ENCODE assay signal across 14 cellular contexts in the genomic region with DNA sequence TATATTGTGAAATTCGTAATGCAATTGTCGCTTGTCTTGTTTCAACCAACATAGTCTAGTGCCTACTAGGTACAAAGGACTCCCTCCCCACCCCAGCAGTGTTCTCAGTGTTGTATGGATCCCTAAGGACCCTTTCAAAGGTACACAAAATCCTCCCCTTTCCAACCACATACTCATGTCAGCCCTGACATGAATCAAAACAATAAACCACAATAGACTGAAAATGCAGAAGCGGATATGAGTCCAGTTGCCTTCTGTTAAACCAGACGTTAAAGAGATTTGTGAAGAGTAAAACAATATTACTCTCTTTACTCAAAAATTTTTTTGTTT.
A peak's percentile ranks its signal among the peaks of the same experiment; 100 is the strongest.
DNase-seq lines count a peak whose midpoint lies in the region; ATAC-seq lines count a peak whose summit lies in the region.
"Had no signal": no experiment of that assay in that cellular context is flagged by ENCODE, and none has a peak within 500 bp of the region (broad histone marks: within the 10 kb centered on the region; RNA-seq: fewer than 3 reads in every experiment).

No MANE protein-coding gene starts in this region.

- peak overlapping the region; percentile 41 for H3K4me3 Mint-ChIP-seq in memory B cell
- no peak overlapping the region for H3K4me3 Mint-ChIP-seq in activated T-helper 2 cell treated with anti-CD3 and anti-CD28 coated beads, Interferon-gamma antibody, Interleukin-2, Interleukin-4, amounts not matched to agents 10 μg/mL and 5 μg/mL and 100 μg/mL, durations not matched to agents 14 hours and 24 hours and 36 hours (ENCODE audit: low read depth)

- peaks cover 8% of the 10 kb centered on the region for H3K36me3 Mint-ChIP-seq in memory B cell
- no peaks in the 10 kb centered on the region for H3K36me3 Mint-ChIP-seq in activated T-helper 2 cell treated with anti-CD3 and anti-CD28 coated beads, Interferon-gamma antibody, Interleukin-2, Interleukin-4, amounts not matched to agents 10 μg/mL and 5 μg/mL and 100 μg/mL, durations not matched to agents 14 hours and 24 hours and 36 hours (ENCODE audit: low read depth)

- ATAC-seq in GM18907 (IDR thresholded peaks at IDR 0.05; ENCODE audit: unreplicated experiment) = peak; percentile 95
- peak; percentile 95 for ATAC-seq in GM21528 (IDR thresholded peaks at IDR 0.05; ENCODE audit: low FRiP score, unreplicated experiment)
- peak; percentile 92 for ATAC-seq in HG03108 (IDR thresholded peaks at IDR 0.05; ENCODE audit: unreplicated experiment)
- ATAC-seq in memory B cell (ENCODE audit: low read depth) = peak; percentile 90
- ATAC-seq: heart left ventricle had no signal

- peak overlapping the region; percentile 92 for H3K27ac Mint-ChIP-seq in memory B cell
- H3K27ac Mint-ChIP-seq in activated T-helper 2 cell treated with anti-CD3 and anti-CD28 coated beads, Interferon-gamma antibody, Interleukin-2, Interleukin-4, amounts not matched to agents 10 μg/mL and 5 μg/mL and 100 μg/mL, durations not matched to agents 14 hours and 24 hours and 36 hours = no peak overlapping the region

- intact Hi-C loops in activated T-helper 2 cell treated with anti-CD3 and anti-CD28 coated beads, Interferon-gamma antibody, Interleukin-2, Interleukin-4, amounts not matched to agents 10 μg/mL and 5 μg/mL and 100 μg/mL, durations not matched to agents 14 hours and 24 hours and 36 hours (cut with micrococcal nuclease) = no loop called here

- peaks cover 3% of the 10 kb centered on the region for H3K9me3 Mint-ChIP-seq in memory B cell
- H3K9me3 Mint-ChIP-seq in activated T-helper 2 cell treated with anti-CD3 and anti-CD28 coated beads, Interferon-gamma antibody, Interleukin-2, Interleukin-4, amounts not matched to agents 10 μg/mL and 5 μg/mL and 100 μg/mL, durations not matched to agents 14 hours and 24 hours and 36 hours = no peaks in the 10 kb centered on the region

- no peaks in the 10 kb centered on the region for H3K27me3 Mint-ChIP-seq in memory B cell
- peaks cover 2% of the 10 kb centered on the region for H3K27me3 Mint-ChIP-seq in activated T-helper 2 cell treated with anti-CD3 and anti-CD28 coated beads, Interferon-gamma antibody, Interleukin-2, Interleukin-4, amounts not matched to agents 10 μg/mL and 5 μg/mL and 100 μg/mL, durations not matched to agents 14 hours and 24 hours and 36 hours (ENCODE audit: low read depth)

- H3K4me3 ChIP-seq in H7 (ENCODE audit: insufficient read depth, low read depth, low read length) = no peak overlapping the region
- H3K4me3 ChIP-seq: HAP-1, heart left ventricle had no signal

- H3K4me1 Mint-ChIP-seq in memory B cell = peaks cover 50% of the 10 kb centered on the region
- peaks cover 2% of the 10 kb centered on the region for H3K4me1 Mint-ChIP-seq in activated T-helper 2 cell treated with anti-CD3 and anti-CD28 coated beads, Interferon-gamma antibody, Interleukin-2, Interleukin-4, amounts not matched to agents 10 μg/mL and 5 μg/mL and 100 μg/mL, durations not matched to agents 14 hours and 24 hours and 36 hours (ENCODE audit: low read depth)

- H3K27me3 ChIP-seq in H7 (ENCODE audit: control insufficient read depth, insufficient read depth, low read length) = no peaks in the 10 kb centered on the region
- H3K27me3 ChIP-seq: heart left ventricle had no signal

- H3K36me3 ChIP-seq in H7 (replicated peaks; ENCODE audit: control insufficient read depth, insufficient read depth, low read length) = no peaks in the 10 kb centered on the region
- H3K36me3 ChIP-seq: heart left ventricle had no signal

- DNase-seq in memory B cell (ENCODE audit: low spot score in 2 of 2) (peak in 1 of 2 donors; percentile 13), T-helper 9 cell (no peak), dermis blood vessel endothelial cell (no peak), H7 (no peak)
- DNase-seq in activated T-helper 2 cell treated with anti-CD3 and anti-CD28 coated beads, Interferon-gamma antibody, Interleukin-2, Interleukin-4, amounts not matched to agents 10 μg/mL and 5 μg/mL and 100 μg/mL, durations not matched to agents 14 hours and 24 hours and 36 hours (ENCODE audit: low spot score) = no peak
- DNase-seq: activated gamma-delta T cell treated with Interleukin-2 at 50 U/mL for 16 hours, cortex of kidney, DMS153, heart left ventricle, NCI-H1048 had no signal
